In genomic region chr4:139144911-139145551, GRCh38 we compare ENCODE assay signal across 12 cellular contexts. TPM values are rescaled to one million over a fixed set of nuclear protein-coding genes. Genes with fewer than 3 reads are reported as not detected.
DNase-seq lines count a peak whose midpoint lies in the region; ATAC-seq and TF ChIP-seq lines count a peak whose summit lies in the region.
"Had no signal": no experiment of that assay in that cellular context is flagged by ENCODE, and none has a peak within 500 bp of the region (broad histone marks: within the 10 kb centered on the region; RNA-seq: fewer than 3 reads in every experiment).

No MANE protein-coding gene starts in this region.

- no peaks in the 10 kb centered on the region for H3F3A ChIP-seq in smooth muscle cell (ENCODE audit: low read depth)

- intact Hi-C loops in esophagus muscularis mucosa (cut with DNase I): no loop called here

- DNase-seq in T-helper 17 cell: no peak
- DNase-seq in left kidney (ENCODE audit: low read depth, low spot score): peak; percentile 29
- no peak for DNase-seq in esophagus muscularis mucosa (ENCODE audit: extremely low spot score)
- no peak for DNase-seq in activated CD8-positive, alpha-beta T cell treated with anti-CD3 and anti-CD28 coated beads, Interleukin-2, amount 10 ng/mL, durations not matched to agents 7 days and 5 days
- no peak for DNase-seq in smooth muscle cell (lab: John Stamatoyannopoulos, UW; ENCODE audit: unreplicated experiment)
- DNase-seq in effector memory CD4-positive, alpha-beta T cell: no peak
- DNase-seq: NK-92 treated with Interleukin-12 subunit alpha and Interleukin-12 subunit beta, amount 100 ng/mL, for 24 hours had no signal

- H3K4me3 Mint-ChIP-seq in T-helper 17 cell: no peak overlapping the region
- H3K4me3 Mint-ChIP-seq in activated CD8-positive, alpha-beta T cell treated with anti-CD3 and anti-CD28 coated beads, Interleukin-2, amount 10 ng/mL, durations not matched to agents 7 days and 5 days: no peak overlapping the region
- H3K4me3 Mint-ChIP-seq: T-helper 1 cell treated with Interleukin-12 subunit alpha and Interleukin-12 subunit beta and Interleukin-4 antibody, amounts not matched to agents 30 μg/mL and 1 μg/mL, for 36 hours had no signal

- H4K20me1 ChIP-seq in BLaER1 (peaks cover 57% of the 10 kb centered on the region), smooth muscle cell (ENCODE audit: low read depth) (peaks cover 58% of the 10 kb centered on the region)

- H3K9me3 Mint-ChIP-seq in activated CD8-positive, alpha-beta T cell treated with anti-CD3 and anti-CD28 coated beads, Interleukin-2, amount 10 ng/mL, durations not matched to agents 7 days and 5 days (ENCODE audit: insufficient read depth): peaks cover 11% of the 10 kb centered on the region

- H3K4me1 ChIP-seq in BLaER1 (peaks cover 30% of the 10 kb centered on the region), HUES6 (ENCODE audit: control insufficient read depth, insufficient read depth, low read length) (peaks cover 40% of the 10 kb centered on the region), esophagus muscularis mucosa (peaks cover 43 to 60% (median 56%) of the 10 kb centered on the region in 4 donors), smooth muscle cell (ENCODE audit: low read depth) (no peaks in the 10 kb centered on the region)
- H3K4me1 ChIP-seq in effector memory CD4-positive, alpha-beta T cell (ENCODE audit: control insufficient read depth, insufficient read depth, low read length, poor library complexity, severe bottlenecking): peaks cover 4% of the 10 kb centered on the region

- ATAC-seq in T-helper 17 cell: peak; percentile 18
- no peak for ATAC-seq in activated CD8-positive, alpha-beta T cell treated with anti-CD3 and anti-CD28 coated beads, Interleukin-2, amount 10 ng/mL, durations not matched to agents 7 days and 5 days

- H3K27me3 Mint-ChIP-seq in T-helper 17 cell: no peaks in the 10 kb centered on the region
- H3K27me3 Mint-ChIP-seq in activated CD8-positive, alpha-beta T cell treated with anti-CD3 and anti-CD28 coated beads, Interleukin-2, amount 10 ng/mL, durations not matched to agents 7 days and 5 days (ENCODE audit: low read depth): no peaks in the 10 kb centered on the region

- TF ChIP-seq EP300 in esophagus muscularis mucosa (IDR thresholded peaks at IDR 0.05): no peak

- H3K9me3 ChIP-seq in BLaER1 (peaks cover 6% of the 10 kb centered on the region), HUES6 (ENCODE audit: control insufficient read depth, insufficient read depth, low read depth, low read length) (peaks cover 7% of the 10 kb centered on the region; the same call in 1 of the 2 replicates), T-helper 17 cell (ENCODE audit: control insufficient read depth, low read length, poor library complexity, severe bottlenecking) (no peaks in the 10 kb centered on the region), esophagus muscularis mucosa (no peaks in the 10 kb centered on the region), smooth muscle cell (replicated peaks; ENCODE audit: low read depth) (no peaks in the 10 kb centered on the region)
- H3K9me3 ChIP-seq in effector memory CD4-positive, alpha-beta T cell (ENCODE audit: control insufficient read depth, low read length): no peaks in the 10 kb centered on the region
- H3K9me3 ChIP-seq: ovary had no signal

- TF ChIP-seq CTCF in esophagus muscularis mucosa (IDR thresholded peaks at IDR 0.05): no peak
- TF ChIP-seq CTCF in smooth muscle cell (IDR thresholded peaks at IDR 0.05; ENCODE audit: borderline replicate concordance, insufficient read depth, poor library complexity, severe bottlenecking): no peak

- CTCF ChIA-PET in activated CD8-positive, alpha-beta T cell treated with anti-CD3 and anti-CD28 coated beads, Interleukin-2, amount 10 ng/mL, durations not matched to agents 7 days and 5 days (lab: Charles Lee): no interaction called here

- H3K4me3 ChIP-seq in BLaER1: no peak overlapping the region
- peak overlapping the region; percentile 24; the same call in 1 of the 2 replicates for H3K4me3 ChIP-seq in HUES6 (ENCODE audit: low read depth, low read length)
- no peak overlapping the region for H3K4me3 ChIP-seq in esophagus muscularis mucosa
- H3K4me3 ChIP-seq in smooth muscle cell: no peak overlapping the region
- no peak overlapping the region for H3K4me3 ChIP-seq in effector memory CD4-positive, alpha-beta T cell (ENCODE audit: insufficient read depth, low read depth, low read length, poor library complexity, severe bottlenecking)
- H3K4me3 ChIP-seq: ovary, tibial nerve had no signal

- H3K36me3 ChIP-seq in BLaER1 (no peaks in the 10 kb centered on the region; the same call in 1 of the 2 replicates), HUES6 (ENCODE audit: control insufficient read depth, insufficient read depth, low read length) (no peaks in the 10 kb centered on the region; the same call in 1 of the 2 replicates), esophagus muscularis mucosa (no peaks in the 10 kb centered on the region), smooth muscle cell (ENCODE audit: low read depth) (no peaks in the 10 kb centered on the region)
- no peaks in the 10 kb centered on the region for H3K36me3 ChIP-seq in effector memory CD4-positive, alpha-beta T cell (ENCODE audit: control insufficient read depth, insufficient read depth, low read length)
- H3K36me3 ChIP-seq: ovary, tibial nerve had no signal

- H3K27ac ChIP-seq in BLaER1 (no peak overlapping the region), HUES6 (ENCODE audit: low read depth, low read length) (0 out of 2 replicates have a peak overlapping the region, but pooled peaks have one; percentile 3), esophagus muscularis mucosa (replicated peaks in 1 of 4) (no peak overlapping the region), smooth muscle cell (ENCODE audit: low read depth) (no peak overlapping the region)
- H3K27ac ChIP-seq in effector memory CD4-positive, alpha-beta T cell (ENCODE audit: insufficient read depth, low read length, poor library complexity, severe bottlenecking): no peak overlapping the region
- H3K27ac ChIP-seq: ovary, tibial nerve had no signal

- peaks cover 34% of the 10 kb centered on the region for H3K4me1 Mint-ChIP-seq in T-helper 17 cell
- peaks cover 9% of the 10 kb centered on the region for H3K4me1 Mint-ChIP-seq in activated CD8-positive, alpha-beta T cell treated with anti-CD3 and anti-CD28 coated beads, Interleukin-2, amount 10 ng/mL, durations not matched to agents 7 days and 5 days (ENCODE audit: low read depth)

- WGBS in esophagus muscularis mucosa: 90% methylated on average over 3 of the region's 3 CpGs
- 58% methylated on average over 3 of the region's 3 CpGs for WGBS in smooth muscle cell (ENCODE audit: low lambda C conversion rate)

- POLR2A ChIA-PET in activated CD8-positive, alpha-beta T cell treated with anti-CD3 and anti-CD28 coated beads, Interleukin-2, amount 10 ng/mL, durations not matched to agents 7 days and 5 days (lab: Charles Lee): no interaction called here

- no peak overlapping the region for H3K9ac ChIP-seq in BLaER1
- no peak overlapping the region for H3K9ac ChIP-seq in HUES6 (ENCODE audit: low read length)
- no peak overlapping the region for H3K9ac ChIP-seq in smooth muscle cell (ENCODE audit: low read depth)

- H3K27me3 ChIP-seq in BLaER1: no peaks in the 10 kb centered on the region
- H3K27me3 ChIP-seq in HUES6 (ENCODE audit: control insufficient read depth, insufficient read depth, low read length): no peaks in the 10 kb centered on the region
- no peaks in the 10 kb centered on the region for H3K27me3 ChIP-seq in esophagus muscularis mucosa
- no peaks in the 10 kb centered on the region for H3K27me3 ChIP-seq in smooth muscle cell (ENCODE audit: low read depth)
- H3K27me3 ChIP-seq in effector memory CD4-positive, alpha-beta T cell (replicated peaks; ENCODE audit: control insufficient read depth, insufficient read depth, low read length, poor library complexity, severe bottlenecking): no peaks in the 10 kb centered on the region
- H3K27me3 ChIP-seq: ovary, tibial nerve had no signal

- no peak overlapping the region for H3K27ac Mint-ChIP-seq in T-helper 17 cell
- no peak overlapping the region for H3K27ac Mint-ChIP-seq in activated CD8-positive, alpha-beta T cell treated with anti-CD3 and anti-CD28 coated beads, Interleukin-2, amount 10 ng/mL, durations not matched to agents 7 days and 5 days
- H3K27ac Mint-ChIP-seq: T-helper 1 cell treated with Interleukin-12 subunit alpha and Interleukin-12 subunit beta and Interleukin-4 antibody, amounts not matched to agents 30 μg/mL and 1 μg/mL, for 36 hours had no signal

- no peak overlapping the region for H2AFZ ChIP-seq in smooth muscle cell (ENCODE audit: low read depth)

- H3K4me2 ChIP-seq in BLaER1: peak overlapping the region; percentile 9; the same call in 1 of the 2 replicates
- no peak overlapping the region for H3K4me2 ChIP-seq in smooth muscle cell

- peaks cover 7% of the 10 kb centered on the region for H3K36me3 Mint-ChIP-seq in T-helper 17 cell (ENCODE audit: low read depth)
- H3K36me3 Mint-ChIP-seq in activated CD8-positive, alpha-beta T cell treated with anti-CD3 and anti-CD28 coated beads, Interleukin-2, amount 10 ng/mL, durations not matched to agents 7 days and 5 days (ENCODE audit: low read depth): peaks cover 12% of the 10 kb centered on the region

- no peak for TF ChIP-seq POLR2A in esophagus muscularis mucosa (IDR thresholded peaks at IDR 0.05; ENCODE audit: low read depth)

- H3K79me2 ChIP-seq in smooth muscle cell (ENCODE audit: low read depth): peaks cover 70% of the 10 kb centered on the region

RNA-seq across cellular contexts. Expression of gene ELF2, which starts 32.0 kb away (rescaled TPM):
- 10 to 100 TPM; 59.8 to 80.6 TPM for total RNA-seq in T-helper 17 cell
- total RNA-seq in esophagus muscularis mucosa: 10 to 100 TPM; 52.3 to 68.5 (median 60.7) TPM
- 10 to 100 TPM; 34.3 to 36.3 TPM for total RNA-seq in activated CD8-positive, alpha-beta T cell treated with anti-CD3 and anti-CD28 coated beads, Interleukin-2, amount 10 ng/mL, durations not matched to agents 7 days and 5 days
- 37.2 and 39.8 TPM in 2 replicates for total RNA-seq in smooth muscle cell
- 24.2 and 26.1 TPM in 2 replicates for polyA plus RNA-seq in smooth muscle cell
